In genomic region chr7:108086546-108086945, GRCh38 we compare ENCODE assay signal across 24 cellular contexts. TPM values are rescaled to one million over a fixed set of nuclear protein-coding genes. Genes with fewer than 3 reads are reported as not detected.
"Had no signal": no experiment of that assay in that cellular context is flagged by ENCODE, and none has a peak within 500 bp of the region (broad histone marks: within the 10 kb centered on the region; RNA-seq: fewer than 3 reads in every experiment).

No MANE protein-coding gene starts in this region.

- H3K36me3 ChIP-seq: cardiac muscle cell, lower lobe of right lung, transverse colon, vagina had no signal

- ATAC-seq: left colon; lower lobe of right lung; psoas muscle; right cardiac atrium; stimulated activated naive CD8-positive, alpha-beta T cell treated with anti-CD3 and anti-CD28 coated beads, Interleukin-15, amount 100 ng/mL, for 72 hours had no signal

- H3K9me3 ChIP-seq: lower lobe of right lung, psoas muscle, suprapubic skin, transverse colon, vagina had no signal

- H3K4me3 ChIP-seq: cardiac muscle cell, dorsolateral prefrontal cortex, lower lobe of right lung, psoas muscle, skin epidermis, suprapubic skin, transverse colon, vagina had no signal

- H3K27me3 ChIP-seq: cardiac muscle cell, dorsolateral prefrontal cortex, suprapubic skin, transverse colon, vagina had no signal

- H3K4me1 ChIP-seq: lower lobe of right lung, psoas muscle, suprapubic skin, transverse colon, vagina had no signal

- DNase-seq: activated B cell treated with CpG ODN at 0.5 μM for 24 hours; activated CD4-positive, alpha-beta memory T cell treated with anti-CD3 and anti-CD28 coated beads for 36 hours; activated CD4-positive, alpha-beta T cell treated with anti-CD3 and anti-CD28 coated beads for 4 hours; activated gamma-delta T cell treated with Interleukin-2 at 50 U/mL for 16 hours; activated T-cell treated with anti-CD3 and anti-CD28 coated beads for 4 hours; amniotic stem cell; dorsolateral prefrontal cortex; foreskin melanocyte; glutamatergic neuron; hypothalamus; islet precursor cell; left colon; lower lobe of right lung; midbrain; psoas muscle; right cardiac atrium; stimulated activated naive CD8-positive, alpha-beta T cell treated with anti-CD3 and anti-CD28 coated beads, Interleukin-15, amount 100 ng/mL, for 72 hours; T-helper 9 cell; transverse colon had no signal

- H3K27ac ChIP-seq: cardiac muscle cell, dorsolateral prefrontal cortex, lower lobe of right lung, psoas muscle, suprapubic skin, transverse colon, vagina had no signal

RNA-seq across cellular contexts. Expression of gene LAMB4, which starts 43.6 kb away (rescaled TPM):
- total RNA-seq: activated B cell treated with CpG ODN at 0.5 μM for 24 hours; activated CD4-positive, alpha-beta memory T cell treated with anti-CD3 and anti-CD28 coated beads for 36 hours; activated T-helper 1 cell treated with anti-CD3 and anti-CD28 coated beads, Interleukin-12 subunit alpha, Interleukin-12 subunit beta, Interleukin-2, Interleukin-4 antibody, amounts not matched to agents 30 ng/mL and 10 ng/mL and 1 ng/mL, durations not matched to agents 14 hours and 24 hours and 36 hours; cardiac muscle cell; lower lobe of right lung; transverse colon had no signal
- polyA plus RNA-seq: cardiac muscle cell had no signal
